8 cellular contexts compared by ENCODE assay signal in the genomic region with DNA sequence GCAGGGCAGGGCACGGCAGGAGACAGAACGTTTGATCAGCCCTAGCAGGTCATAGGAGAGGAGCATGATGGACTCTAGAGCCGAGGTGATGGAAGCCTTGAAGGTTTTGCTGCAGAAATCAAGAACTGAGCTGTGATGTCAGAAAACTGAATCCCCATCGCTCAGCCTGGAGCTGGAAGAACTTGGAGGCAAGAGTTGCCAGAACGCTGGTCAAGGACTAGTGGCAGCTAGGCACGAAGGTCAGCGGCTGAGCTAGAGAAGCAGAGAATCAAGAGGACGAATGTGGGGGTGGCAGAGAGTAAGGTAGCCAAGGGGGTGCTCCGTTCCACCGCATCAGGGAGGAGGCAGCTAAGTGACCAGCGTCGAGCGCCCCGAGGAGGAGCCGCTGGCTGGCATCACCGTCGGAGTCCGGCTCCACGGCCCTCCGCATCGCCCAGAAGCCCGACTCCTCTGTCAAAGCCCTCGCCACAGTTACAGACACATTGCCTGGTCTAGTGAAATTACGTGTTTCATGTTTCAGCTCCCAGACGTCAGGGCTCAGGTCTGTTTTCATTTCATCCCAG.
DNase-seq lines count a peak whose midpoint lies in the region; ATAC-seq and TF ChIP-seq lines count a peak whose summit lies in the region.

No MANE protein-coding gene starts in this region.

- H3K4me3 ChIP-seq in HUES6 (ENCODE audit: low read depth, low read length) (peak overlapping the region; percentile 61), coronary artery (peak overlapping the region; percentile 77), mucosa of rectum (ENCODE audit: low read length in 2 of 2) (peak overlapping the region; percentile 70 to 92)

- H3K9me3 ChIP-seq in HUES6 (ENCODE audit: control insufficient read depth, insufficient read depth, low read depth, low read length) (no peaks in the 10 kb centered on the region), mucosa of rectum (ENCODE audit: control insufficient read depth in 2 of 2, low read length in 2 of 2) (no peaks in the 10 kb centered on the region)

- peak; percentile 3 for ATAC-seq in GM19043 (IDR thresholded peaks at IDR 0.05; ENCODE audit: low read depth, unreplicated experiment)

- DNase-seq in AG08396 (ENCODE audit: low spot score) (peak; percentile 26), coronary artery (ENCODE audit: low spot score) (no peak), SKM-1 treated with dmso at 0.1 percent for 144 hours (lab: John Stamatoyannopoulos, UW; ENCODE audit: unreplicated experiment) (no peak), NCI-H345 treated with DMSO at 0.1 percent for 48 hours (lab: John Stamatoyannopoulos, UW; ENCODE audit: unreplicated experiment) (no peak), RPMI8226 (no peak)

- no peak for TF ChIP-seq CTCF in coronary artery (IDR thresholded peaks at IDR 0.05)

- H3K27ac ChIP-seq in HUES6 (ENCODE audit: low read depth, low read length) (no peak overlapping the region), coronary artery (peak overlapping the region in 1 of 2 donors; percentile 93), mucosa of rectum (ENCODE audit: low read depth in 2 of 2, low read length in 2 of 2) (peak overlapping the region; percentile 74 to 77)

- H3K9ac ChIP-seq in HUES6 (ENCODE audit: low read length) (no peak overlapping the region), mucosa of rectum (ENCODE audit: low read depth in 1 of 2, low read length in 2 of 2) (peak overlapping the region; percentile 54 to 63)

- H3K4me1 ChIP-seq in HUES6 (ENCODE audit: control insufficient read depth, insufficient read depth, low read length): peaks cover 39% of the 10 kb centered on the region
- H3K4me1 ChIP-seq in mucosa of rectum (ENCODE audit: control insufficient read depth in 2 of 2, insufficient read depth in 2 of 2, low read length in 2 of 2): peaks cover 15 to 16% of the 10 kb centered on the region in 2 donors

- H3K36me3 ChIP-seq in HUES6 (ENCODE audit: control insufficient read depth, insufficient read depth, low read length) (no peaks in the 10 kb centered on the region), mucosa of rectum (ENCODE audit: control insufficient read depth in 2 of 2, insufficient read depth in 2 of 2, low read length in 2 of 2) (peaks cover 0 to 2% of the 10 kb centered on the region in 2 donors)

- H3K27me3 ChIP-seq in HUES6 (ENCODE audit: control insufficient read depth, insufficient read depth, low read length) (peaks cover 47% of the 10 kb centered on the region), mucosa of rectum (ENCODE audit: control insufficient read depth in 2 of 2, insufficient read depth in 2 of 2, low read length in 2 of 2) (no peaks in the 10 kb centered on the region)
